ENCODE assay signal across 8 cellular contexts in the genomic region with DNA sequence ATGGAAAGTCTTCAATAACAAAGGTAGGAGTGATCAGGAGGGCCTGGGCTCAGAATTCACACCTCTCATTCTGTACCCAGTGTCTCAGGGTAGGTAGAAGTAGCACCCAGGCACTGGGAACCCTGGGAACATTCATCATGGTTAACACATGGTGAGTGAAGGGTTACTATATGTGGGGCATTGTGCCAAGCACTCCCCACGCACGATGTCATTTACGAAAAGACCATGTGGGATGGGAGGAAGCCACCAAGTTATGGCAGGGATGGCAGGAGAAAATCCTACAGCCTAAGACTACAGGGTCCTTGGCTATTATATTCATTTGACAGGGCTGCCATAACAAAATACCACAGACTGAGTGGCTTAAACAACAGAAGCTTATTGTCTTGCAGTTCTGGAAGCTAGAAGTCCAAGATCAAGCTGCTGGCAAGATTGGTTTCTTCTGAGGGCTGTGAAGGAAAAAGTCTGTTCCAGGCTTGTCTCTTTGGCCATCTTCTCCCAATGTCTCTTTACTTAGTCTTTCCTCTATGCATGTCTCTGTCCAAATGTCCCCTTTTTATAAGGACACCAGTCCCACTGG. TPM values are rescaled to one million over a fixed set of nuclear protein-coding genes. Genes with fewer than 3 reads are reported as not detected.
DNase-seq lines count a peak whose midpoint lies in the region; ATAC-seq and TF ChIP-seq lines count a peak whose summit lies in the region.

No MANE protein-coding gene starts in this region.

- no peak overlapping the region for H4K91ac ChIP-seq in trophoblast cell (ENCODE audit: low read depth, low read length)

- H2BK5ac ChIP-seq in trophoblast cell (ENCODE audit: low read depth, low read length, poor library complexity): no peak overlapping the region

- H3K27ac ChIP-seq in ACC112 (ENCODE audit: low read depth, low read length) (peak overlapping the region; percentile 45), OCI-LY1 (ENCODE audit: low read depth, low read length, poor library complexity, severe bottlenecking) (peak overlapping the region; percentile 47), trophoblast cell (ENCODE audit: low read depth, low read length) (no peak overlapping the region)

- H3K9me3 Mint-ChIP-seq in effector memory CD8-positive, alpha-beta T cell: no peaks in the 10 kb centered on the region

- H4K8ac ChIP-seq in trophoblast cell (ENCODE audit: low read depth, low read length): no peak overlapping the region

- peaks cover 63% of the 10 kb centered on the region in 2 donors for H3K4me1 Mint-ChIP-seq in effector memory CD8-positive, alpha-beta T cell (ENCODE audit: low read depth in 2 of 2)

- no peak overlapping the region for H3K4me2 ChIP-seq in OCI-LY1 (ENCODE audit: low read length)
- no peak overlapping the region for H3K4me2 ChIP-seq in trophoblast cell (ENCODE audit: low read length)

- peak overlapping the region in 1 of 2 donors; percentile 9 for H3K4me3 Mint-ChIP-seq in effector memory CD8-positive, alpha-beta T cell

- no peak overlapping the region for H3K23ac ChIP-seq in trophoblast cell (ENCODE audit: low read length)

- H4K12ac ChIP-seq in trophoblast cell (ENCODE audit: low read depth, low read length): no peak overlapping the region

- ATAC-seq in effector memory CD8-positive, alpha-beta T cell (replicated peaks): no peak
- no peak for ATAC-seq in GM21576 (IDR thresholded peaks at IDR 0.05; ENCODE audit: unreplicated experiment)
- ATAC-seq in left colon: no peak

- H3K9ac ChIP-seq in OCI-LY1 (ENCODE audit: low read length) (no peak overlapping the region), trophoblast cell (ENCODE audit: low read length) (no peak overlapping the region)

- no peak overlapping the region for H3K14ac ChIP-seq in trophoblast cell (ENCODE audit: low read length)

- peaks cover 64% of the 10 kb centered on the region for H3K4me1 ChIP-seq in ACC112 (ENCODE audit: control insufficient read depth, insufficient read depth, low read length, unreplicated experiment)
- peaks cover 52% of the 10 kb centered on the region for H3K4me1 ChIP-seq in OCI-LY1 (ENCODE audit: insufficient read depth, low read length, severe bottlenecking)
- H3K4me1 ChIP-seq in trophoblast cell (ENCODE audit: control insufficient read depth in 1 of 2, insufficient read depth in 2 of 2, low read length in 2 of 2): peaks cover 14 to 21% of the 10 kb centered on the region in 2 experiments

- no peak overlapping the region for H3K4ac ChIP-seq in trophoblast cell (ENCODE audit: low read depth, low read length)

- H3K36me3 ChIP-seq in ACC112 (ENCODE audit: insufficient read depth, low read length) (no peaks in the 10 kb centered on the region), OCI-LY1 (ENCODE audit: insufficient read depth, low read length) (no peaks in the 10 kb centered on the region), trophoblast cell (ENCODE audit: control insufficient read depth in 1 of 2, insufficient read depth in 2 of 2, low read length in 2 of 2) (no peaks in the 10 kb centered on the region)

- H3K4me3 ChIP-seq in ACC112 (ENCODE audit: low read depth, low read length): no peak overlapping the region
- H3K4me3 ChIP-seq in OCI-LY1 (ENCODE audit: low read depth, low read length, poor library complexity, severe bottlenecking): no peak overlapping the region
- no peak overlapping the region for H3K4me3 ChIP-seq in trophoblast cell (ENCODE audit: low read depth, low read length)

- no peak overlapping the region for H3K18ac ChIP-seq in trophoblast cell (ENCODE audit: low read length)

- no peak overlapping the region for H2BK12ac ChIP-seq in trophoblast cell (ENCODE audit: low read length)

- H3K27ac Mint-ChIP-seq in effector memory CD8-positive, alpha-beta T cell: peak overlapping the region; percentile 76 to 84

- H3K9me2 ChIP-seq in OCI-LY1 (ENCODE audit: low read depth, low read length): no peaks in the 10 kb centered on the region

- peaks cover 22% of the 10 kb centered on the region for H3F3A ChIP-seq in OCI-LY1 (ENCODE audit: insufficient read depth, low read length)

- H3K27me3 ChIP-seq in ACC112 (ENCODE audit: insufficient read depth, low read length) (no peaks in the 10 kb centered on the region), OCI-LY1 (ENCODE audit: insufficient read depth, low read length) (no peaks in the 10 kb centered on the region), trophoblast cell (ENCODE audit: insufficient read depth, low read length) (no peaks in the 10 kb centered on the region)

- intact Hi-C loops in left colon (cut with DNase I, micrococcal nuclease): no loop called here

- H2BK120ac ChIP-seq in trophoblast cell (ENCODE audit: insufficient read depth, low read length, poor library complexity): no peak overlapping the region

- no peak for TF ChIP-seq CTCF in OCI-LY1 (IDR thresholded peaks at IDR 0.05; ENCODE audit: low read length)

- H3K27me3 Mint-ChIP-seq in effector memory CD8-positive, alpha-beta T cell: no peaks in the 10 kb centered on the region

- H3K79me2 ChIP-seq in ACC112 (ENCODE audit: control insufficient read depth, insufficient read depth, low read length, unreplicated experiment) (no peaks in the 10 kb centered on the region), OCI-LY1 (ENCODE audit: insufficient read depth, low read length) (no peaks in the 10 kb centered on the region), trophoblast cell (ENCODE audit: control insufficient read depth, insufficient read depth, low read length, poor library complexity) (no peaks in the 10 kb centered on the region)

- DNase-seq in effector memory CD8-positive, alpha-beta T cell: no peak
- DNase-seq in trophoblast cell: no peak
- no peak for DNase-seq in HCEC 1CT
- no peak for DNase-seq in left colon
- no peak for DNase-seq in middle frontal gyrus (ENCODE audit: extremely low spot score, low spot score)

- H2AK5ac ChIP-seq in trophoblast cell (ENCODE audit: low read length): no peak overlapping the region

- peaks cover 14% of the 10 kb centered on the region for H3K36me3 Mint-ChIP-seq in effector memory CD8-positive, alpha-beta T cell (ENCODE audit: insufficient read depth)

- H4K20me1 ChIP-seq in OCI-LY1 (ENCODE audit: insufficient read depth, low read length): no peaks in the 10 kb centered on the region

- no CpG with 5 or more reads among the region's 3 CpGs for WGBS in trophoblast cell (ENCODE audit: extremely low coverage, insufficient coverage, insufficient read length)

- H3K79me1 ChIP-seq in trophoblast cell (ENCODE audit: low read length): peaks cover 4% of the 10 kb centered on the region

- no peaks in the 10 kb centered on the region for H3K9me3 ChIP-seq in OCI-LY1 (ENCODE audit: low read length)
- peaks cover 2% of the 10 kb centered on the region for H3K9me3 ChIP-seq in trophoblast cell (ENCODE audit: insufficient read depth, low read depth, low read length)

- H2AFZ ChIP-seq in ACC112 (ENCODE audit: low read length, unreplicated experiment) (no peak overlapping the region), OCI-LY1 (ENCODE audit: low read length) (no peak overlapping the region), trophoblast cell (ENCODE audit: insufficient read depth, low read length, poor library complexity) (peak overlapping the region; percentile 8)

RNA-seq across cellular contexts. Expression of gene DDIT4, which starts 27.7 kb away (rescaled TPM):
- polyA plus RNA-seq in trophoblast cell (2013): 175 and 178 TPM in 2 replicates
- total RNA-seq in left colon: 100 to 1,000 TPM in 1 of 2 donors, 10 to 100 TPM in 1; 60.1 to 210 TPM

RNA-seq across cellular contexts. Expression of gene ASCC1, which starts 30.0 kb away (rescaled TPM):
- 33.6 and 35.4 TPM in 2 replicates for polyA plus RNA-seq in trophoblast cell (2013)
- 10 to 100 TPM; 17.7 to 17.9 TPM for total RNA-seq in left colon

RNA-seq across cellular contexts. Expression of gene ANAPC16, which starts 30.2 kb away (rescaled TPM):
- 51.1 and 52.7 TPM in 2 replicates for polyA plus RNA-seq in trophoblast cell (2013)
- 10 to 100 TPM; 75.6 to 83.8 TPM for total RNA-seq in left colon
